In genomic region chr17:81621494-81622230, GRCh38 we compare ENCODE assay signal across 1 cellular context.
TF ChIP-seq lines count a peak whose summit lies in the region.

No MANE protein-coding gene starts in this region.

TF ChIP-seq in HepG2, 621 proteins besides CTCF, POLR2A, EP300 and RAD21:
- TF ChIP-seq GPN1 (CRISPR knock-in tag; IDR thresholded peaks at IDR 0.05; ENCODE audit: borderline replicate concordance) (no peak), ZBTB38 (CRISPR knock-in tag; IDR thresholded peaks at IDR 0.05) (0 out of 2 replicates have a peak, but pooled peaks have one; percentile 25)
TF ChIP-seq in HepG2: peak in this region for 1.
